8 cellular contexts compared by ENCODE assay signal in the genomic region with DNA sequence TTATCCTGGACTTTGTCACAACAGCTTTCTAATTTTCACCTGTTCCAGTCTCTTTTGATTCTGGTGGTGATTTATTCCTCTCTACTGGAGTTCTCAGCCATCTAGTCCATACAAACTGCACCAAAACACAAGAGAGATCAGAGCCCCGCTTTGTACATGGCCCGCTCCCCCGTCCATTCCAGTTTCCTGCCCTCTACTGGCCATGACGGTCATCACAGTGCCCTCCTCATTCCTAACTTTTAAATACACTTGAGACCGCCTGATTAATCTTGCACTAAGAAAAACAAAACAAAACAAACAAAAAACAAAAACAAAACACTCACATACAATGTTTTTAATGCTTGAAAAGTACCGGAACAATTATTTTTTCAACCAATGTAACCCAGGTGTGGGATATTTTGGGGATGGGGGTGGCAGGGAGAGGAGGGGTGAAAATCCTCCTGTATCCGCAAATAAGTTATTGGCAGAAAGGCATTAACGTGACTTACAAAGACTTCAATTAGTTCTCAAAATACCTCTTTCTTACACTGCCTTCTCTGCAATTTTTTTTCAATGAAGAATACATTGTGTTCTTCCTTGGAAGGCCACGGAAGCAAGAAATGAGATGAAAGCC.
A peak's percentile ranks its signal among the peaks of the same experiment; 100 is the strongest.
DNase-seq lines count a peak whose midpoint lies in the region; ATAC-seq and TF ChIP-seq lines count a peak whose summit lies in the region.

No MANE protein-coding gene starts in this region.

- no peaks in the 10 kb centered on the region for H3K27me3 ChIP-seq in RWPE2 (ENCODE audit: insufficient read depth, poor library complexity, severe bottlenecking)
- H3K27me3 ChIP-seq in right atrium auricular region, result no peaks in the 10 kb centered on the region

- TF ChIP-seq CTCF in RWPE2 (IDR thresholded peaks at IDR 0.05; ENCODE audit: poor library complexity, severe bottlenecking) (peak; percentile 76), right atrium auricular region (IDR thresholded peaks at IDR 0.05) (peak; percentile 30 to 57)

- DNase-seq in EH (ENCODE audit: low read depth), result peak; percentile 25
- no peak for DNase-seq in RWPE2 (ENCODE audit: low spot score)
- DNase-seq in right atrium auricular region (ENCODE audit: low spot score), result no peak
- no peak for DNase-seq in HCEC 1CT
- no peak for DNase-seq in SIG-M5 (lab: John Stamatoyannopoulos, UW)
- no peak for DNase-seq in NK-92 treated with Interleukin-12 subunit alpha and Interleukin-12 subunit beta, amount 100 ng/mL, for 24 hours (lab: John Stamatoyannopoulos, UW)
- no peak for DNase-seq in putamen (ENCODE audit: low spot score)

- no peaks in the 10 kb centered on the region for H3K4me1 ChIP-seq in RWPE2 (ENCODE audit: insufficient read depth, poor library complexity, severe bottlenecking)
- H3K4me1 ChIP-seq in right atrium auricular region, result peaks cover 0 to 11% of the 10 kb centered on the region in 2 donors

- H3K9me3 ChIP-seq in RWPE2 (ENCODE audit: severe bottlenecking) (no peaks in the 10 kb centered on the region), right atrium auricular region (no peaks in the 10 kb centered on the region)

- no peak overlapping the region for H3K4me3 ChIP-seq in RWPE2 (ENCODE audit: severe bottlenecking)
- no peak overlapping the region for H3K4me3 ChIP-seq in right atrium auricular region

- H3K36me3 ChIP-seq in RWPE2 (ENCODE audit: low read depth) (no peaks in the 10 kb centered on the region), right atrium auricular region (no peaks in the 10 kb centered on the region)

- peak; percentile 70 for ATAC-seq in HG02798 (IDR thresholded peaks at IDR 0.05; ENCODE audit: poor library complexity, unreplicated experiment)
- ATAC-seq in RWPE2 (ENCODE audit: low read depth), result no peak

- H3K27ac ChIP-seq in RWPE2 (ENCODE audit: poor library complexity, severe bottlenecking) (no peak overlapping the region), right atrium auricular region (no peak overlapping the region)
